ENCODE assay signal across 1 cellular context in the genomic region with DNA sequence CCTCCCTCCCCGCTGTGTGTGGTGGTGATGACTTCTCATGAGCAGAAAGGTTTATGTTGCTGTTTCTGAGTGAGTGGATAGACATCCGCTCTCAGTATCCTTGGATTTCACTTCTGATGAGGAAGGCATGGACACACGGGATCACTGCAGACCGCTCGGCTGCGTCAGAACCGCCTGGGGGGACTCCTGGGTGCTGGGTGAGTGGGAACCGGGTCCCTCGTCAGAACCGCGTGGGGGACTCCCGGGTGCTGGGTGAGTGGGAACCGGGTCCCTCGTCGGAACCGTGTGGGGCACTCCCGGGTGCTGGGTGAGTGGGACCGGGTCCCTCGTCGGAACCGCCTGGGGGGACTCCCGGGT.
TF ChIP-seq lines count a peak whose summit lies in the region.

No MANE protein-coding gene starts in this region.

TF ChIP-seq in SK-N-SH treated with all-trans-retinoic acid at 6 μM for 48 hours, 23 proteins besides CTCF, POLR2A, EP300 and RAD21 (continued from another document):
- TF ChIP-seq TSHZ2 (CRISPR knock-in tag; IDR thresholded peaks at IDR 0.05): no peak
- TF ChIP-seq, protein P1, sequence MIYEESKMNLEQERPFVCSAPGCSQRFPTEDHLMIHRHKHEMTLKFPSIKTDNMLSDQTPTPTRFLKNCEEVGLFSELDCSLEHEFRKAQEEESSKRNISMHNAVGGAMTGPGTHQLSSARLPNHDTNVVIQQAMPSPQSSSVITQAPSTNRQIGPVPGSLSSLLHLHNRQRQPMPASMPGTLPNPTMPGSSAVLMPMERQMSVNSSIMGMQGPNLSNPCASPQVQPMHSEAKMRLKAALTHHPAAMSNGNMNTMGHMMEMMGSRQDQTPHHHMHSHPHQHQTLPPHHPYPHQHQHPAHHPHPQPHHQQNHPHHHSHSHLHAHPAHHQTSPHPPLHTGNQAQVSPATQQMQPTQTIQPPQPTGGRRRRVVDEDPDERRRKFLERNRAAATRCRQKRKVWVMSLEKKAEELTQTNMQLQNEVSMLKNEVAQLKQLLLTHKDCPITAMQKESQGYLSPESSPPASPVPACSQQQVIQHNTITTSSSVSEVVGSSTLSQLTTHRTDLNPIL (CRISPR knock-in tag; IDR thresholded peaks at IDR 0.05; ENCODE audit: low read depth): no peak
- TF ChIP-seq ZNF70 (CRISPR knock-in tag; IDR thresholded peaks at IDR 0.05): no peak
- TF ChIP-seq PATZ1 (CRISPR knock-in tag; IDR thresholded peaks at IDR 0.05; ENCODE audit: borderline replicate concordance): no peak
- TF ChIP-seq ISL1 (CRISPR knock-in tag; IDR thresholded peaks at IDR 0.05): no peak
